ENCODE assay signal across 9 cellular contexts in the genomic region with DNA sequence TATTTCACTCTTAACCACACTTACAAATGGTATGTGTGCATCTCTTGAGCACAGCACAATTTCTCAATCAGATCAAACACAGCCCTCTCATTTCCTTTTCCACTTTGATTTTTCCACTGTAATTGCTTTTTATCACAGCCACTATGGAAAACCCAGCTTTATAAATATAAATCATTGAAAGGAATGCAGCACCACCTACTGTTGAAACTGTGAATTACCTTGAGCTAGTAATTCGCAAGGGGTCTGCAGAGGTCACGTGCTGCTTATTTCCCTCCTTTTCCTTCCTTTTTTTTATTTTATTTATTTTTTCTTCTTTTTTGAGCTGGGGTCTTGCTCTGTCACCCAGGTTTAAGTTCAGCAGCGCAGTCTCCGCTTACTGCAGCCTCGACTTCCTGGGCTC.
DNase-seq lines count a peak whose midpoint lies in the region; ATAC-seq and TF ChIP-seq lines count a peak whose summit lies in the region.
"Had no signal": no experiment of that assay in that cellular context is flagged by ENCODE, and none has a peak within 500 bp of the region (broad histone marks: within the 10 kb centered on the region; RNA-seq: fewer than 3 reads in every experiment).

No MANE protein-coding gene starts in this region.

- no peak overlapping the region for H3K4me3 Mint-ChIP-seq in Calu3 (ENCODE audit: low read depth, unreplicated experiment)
- H3K4me3 Mint-ChIP-seq: stimulated activated naive CD8-positive, alpha-beta T cell treated with anti-CD3 and anti-CD28 coated beads, Interleukin-15, Interleukin-2, amounts not matched to agents 100 ng/mL and 50 ng/mL, for 24 hours had no signal

- no peaks in the 10 kb centered on the region for H3K9me3 ChIP-seq in right lobe of liver

- BruUV-seq in Calu3 (replicated peaks; lab: Mats Ljungman, UMichigan) = no TSS peak

- peaks cover 0 to 3% (median 0%) of the 10 kb centered on the region in 4 donors for H3K4me1 ChIP-seq in right lobe of liver

- H3K27ac ChIP-seq in right lobe of liver = no peak overlapping the region

- H3K4me3 ChIP-seq in WI38 (ENCODE audit: low read depth, low read length) (no peak overlapping the region), right lobe of liver (no peak overlapping the region)

- CTCF ChIA-PET in Calu3 (lab: Charles Lee) = interaction anchor here (1.0 to 1.1 kb wide), 3 partner anchors 26 to 38 kb away, joined by 3 to 10 read pairs (median 5); no protein-coding TSS in a partner anchor

- TF ChIP-seq CTCF in Calu3 (IDR thresholded peaks at IDR 0.05; ENCODE audit: unreplicated experiment) = no peak
- TF ChIP-seq CTCF in WI38 (IDR thresholded peaks at IDR 0.05; ENCODE audit: low read depth, low read length) = peak; percentile 36
- peak; percentile 30 to 45 (median 42) for TF ChIP-seq CTCF in right lobe of liver (IDR thresholded peaks at IDR 0.05)

- ATAC-seq in right lobe of liver (peak in 1 of 4 donors; percentile 47), HG02938 (IDR thresholded peaks at IDR 0.05; ENCODE audit: unreplicated experiment) (no peak), HG03097 (IDR thresholded peaks at IDR 0.05; ENCODE audit: low FRiP score, unreplicated experiment) (no peak)

- 63% methylated on average over 5 of the region's 5 CpGs for WGBS in right lobe of liver (ENCODE audit: insufficient coverage, low coverage, low lambda C conversion rate, missing lambda C conversion rate)

- no peak for TF ChIP-seq POLR2A in right lobe of liver (IDR thresholded peaks at IDR 0.05)

- peak; percentile 39; the same call in 1 of the 2 replicates for TF ChIP-seq RAD21 in Ishikawa (IDR thresholded peaks at IDR 0.05; ENCODE audit: low read depth)

- H3K27me3 Mint-ChIP-seq in Calu3 (ENCODE audit: unreplicated experiment) = no peaks in the 10 kb centered on the region
- H3K27me3 Mint-ChIP-seq: stimulated activated naive CD8-positive, alpha-beta T cell treated with anti-CD3 and anti-CD28 coated beads, Interleukin-15, Interleukin-2, amounts not matched to agents 100 ng/mL and 50 ng/mL, for 24 hours had no signal

- H3K9me3 Mint-ChIP-seq in Calu3 (ENCODE audit: low read depth, unreplicated experiment) = no peaks in the 10 kb centered on the region
- H3K9me3 Mint-ChIP-seq: stimulated activated naive CD8-positive, alpha-beta T cell treated with anti-CD3 and anti-CD28 coated beads, Interleukin-15, Interleukin-2, amounts not matched to agents 100 ng/mL and 50 ng/mL, for 24 hours had no signal

- no peaks in the 10 kb centered on the region for H3K27me3 ChIP-seq in right lobe of liver

- no peak overlapping the region for H3K27ac Mint-ChIP-seq in Calu3 (ENCODE audit: unreplicated experiment)
- H3K27ac Mint-ChIP-seq: stimulated activated naive CD8-positive, alpha-beta T cell treated with anti-CD3 and anti-CD28 coated beads, Interleukin-15, Interleukin-2, amounts not matched to agents 100 ng/mL and 50 ng/mL, for 24 hours had no signal

- no peaks in the 10 kb centered on the region for H3K36me3 ChIP-seq in right lobe of liver

- intact Hi-C loops in Calu3 (cut with micrococcal nuclease; ENCODE audit: unreplicated experiment) (loop anchor here (1.0 kb wide), 2 partner anchors 33 to 1230 kb away; no protein-coding TSS in a partner anchor), right lobe of liver (cut with DNase I) (no loop called here)

- peak; percentile 19 for DNase-seq in Calu3
- no peak for DNase-seq in right lobe of liver
- DNase-seq in amniotic stem cell (lab: John Stamatoyannopoulos, UW) = no peak
- no peak for DNase-seq in DMS114 treated with DMSO at 0.1 percent for 48 hours (lab: John Stamatoyannopoulos, UW; ENCODE audit: unreplicated experiment)

- no peak for TF ChIP-seq EP300 in Ishikawa (IDR thresholded peaks at IDR 0.05; ENCODE audit: borderline replicate concordance)

- peaks cover 22% of the 10 kb centered on the region for H3K4me1 Mint-ChIP-seq in Calu3 (ENCODE audit: low read depth, unreplicated experiment)

- H3K36me3 Mint-ChIP-seq in Calu3 (ENCODE audit: insufficient read depth, unreplicated experiment) = no peaks in the 10 kb centered on the region

TF ChIP-seq in Ishikawa, 13 proteins besides CTCF, POLR2A, EP300 and RAD21:
- TF ChIP-seq YY1 (IDR thresholded peaks at IDR 0.05; ENCODE audit: low read depth) (no peak), EGR1 (IDR thresholded peaks at IDR 0.05) (no peak), FOXM1 (IDR thresholded peaks at IDR 0.05; ENCODE audit: borderline replicate concordance, low read depth) (no peak), NFIC (IDR thresholded peaks at IDR 0.05) (no peak)
